9 cellular contexts compared by ENCODE assay signal in genomic region chr5:151480859-151481258, GRCh38. TPM values are rescaled to one million over a fixed set of nuclear protein-coding genes. Genes with fewer than 3 reads are reported as not detected.
DNase-seq lines count a peak whose midpoint lies in the region; ATAC-seq and TF ChIP-seq lines count a peak whose summit lies in the region.
"Had no signal": no experiment of that assay in that cellular context is flagged by ENCODE, and none has a peak within 500 bp of the region (broad histone marks: within the 10 kb centered on the region; RNA-seq: fewer than 3 reads in every experiment).

No MANE protein-coding gene starts in this region.

- H3K4ac ChIP-seq in H9 (ENCODE audit: low read depth, low read length): no peak overlapping the region

- no peak overlapping the region for H2BK12ac ChIP-seq in H9 (ENCODE audit: insufficient read length, low read depth, low read length)

- H4K91ac ChIP-seq in H9 (ENCODE audit: insufficient read length, low read depth, low read length): no peak overlapping the region

- H3K36me3 ChIP-seq in WERI-Rb-1 (no peaks in the 10 kb centered on the region), gastroesophageal sphincter (peaks cover 0 to 51% of the 10 kb centered on the region in 2 donors)

- no peaks in the 10 kb centered on the region for H3K23me2 ChIP-seq in H9 (ENCODE audit: insufficient read length, low read depth, low read length, poor library complexity, severe bottlenecking)

- ATAC-seq in gastroesophageal sphincter (peak; percentile 27), HG03095 (IDR thresholded peaks at IDR 0.05; ENCODE audit: unreplicated experiment) (no peak)
- no peak for ATAC-seq in stimulated activated effector memory CD8-positive, alpha-beta T cell treated with anti-CD3 and anti-CD28 coated beads, Interleukin-12 subunit alpha, Interleukin-12 subunit beta, amount 100 ng/mL, for 72 hours

- H4K8ac ChIP-seq in H9 (replicated peaks; ENCODE audit: insufficient read length, low read depth, low read length): no peak overlapping the region

- H2BK15ac ChIP-seq in H9 (ENCODE audit: low read depth, low read length): no peak overlapping the region

- H3K4me3 ChIP-seq in WERI-Rb-1 (ENCODE audit: low read depth, low read length) (no peak overlapping the region), gastroesophageal sphincter (no peak overlapping the region), skeletal muscle cell (ENCODE audit: low read depth, low read length) (no peak overlapping the region)

- no peak for TF ChIP-seq POLR2A in gastroesophageal sphincter (IDR thresholded peaks at IDR 0.05)

- no peak overlapping the region for H3K4me2 ChIP-seq in H9 (ENCODE audit: insufficient read depth, insufficient read length, low read length)

- no peak overlapping the region for H2AK5ac ChIP-seq in H9 (ENCODE audit: insufficient read length, low read length)

- H2BK20ac ChIP-seq in H9 (ENCODE audit: low read depth, low read length, poor library complexity, severe bottlenecking): no peak overlapping the region

- DNase-seq in H9 (no peak), WERI-Rb-1 (peak; percentile 29), skeletal muscle cell (ENCODE audit: low read depth) (peak; percentile 48), SIG-M5 (lab: John Stamatoyannopoulos, UW) (no peak)
- no peak for DNase-seq in activated CD4-positive, alpha-beta T cell treated with anti-CD3 and anti-CD28 coated beads for 4 hours
- no peak for DNase-seq in stimulated activated effector memory CD8-positive, alpha-beta T cell treated with anti-CD3 and anti-CD28 coated beads, Interleukin-12 subunit alpha, Interleukin-12 subunit beta, amount 100 ng/mL, for 72 hours (ENCODE audit: low spot score in 2 of 2)
- DNase-seq: NCI-H446 had no signal

- no peak overlapping the region for H3T11ph ChIP-seq in H9 (ENCODE audit: low read length)

- peaks cover 0 to 48% (median 9%) of the 10 kb centered on the region in 3 experiments; a peak in 5 of 7 replicates for H3K36me3 Mint-ChIP-seq in H9 (ENCODE audit: insufficient read depth in 1 of 3, low read depth in 3 of 3)
- peaks cover 27% of the 10 kb centered on the region for H3K36me3 Mint-ChIP-seq in stimulated activated effector memory CD8-positive, alpha-beta T cell treated with anti-CD3 and anti-CD28 coated beads, Interleukin-12 subunit alpha, Interleukin-12 subunit beta, amount 100 ng/mL, for 72 hours

- no peak overlapping the region for H3K4me3 Mint-ChIP-seq in H9
- H3K4me3 Mint-ChIP-seq in stimulated activated effector memory CD8-positive, alpha-beta T cell treated with anti-CD3 and anti-CD28 coated beads, Interleukin-12 subunit alpha, Interleukin-12 subunit beta, amount 100 ng/mL, for 72 hours: no peak overlapping the region

- H2AFZ ChIP-seq in H9 (ENCODE audit: low read length): no peak overlapping the region

- no peak overlapping the region for H2BK5ac ChIP-seq in H9 (ENCODE audit: insufficient read length, low read length)

- no peaks in the 10 kb centered on the region for H3K79me1 ChIP-seq in H9 (ENCODE audit: insufficient read depth, low read depth, low read length, poor library complexity, severe bottlenecking)

- no peak overlapping the region for H3K23ac ChIP-seq in H9 (ENCODE audit: insufficient read length, low read depth, low read length)

- peak overlapping the region in 2 of 3 experiments; percentile 67 to 90; a peak in 5 of 7 replicates for H3K27ac Mint-ChIP-seq in H9
- no peak overlapping the region for H3K27ac Mint-ChIP-seq in stimulated activated effector memory CD8-positive, alpha-beta T cell treated with anti-CD3 and anti-CD28 coated beads, Interleukin-12 subunit alpha, Interleukin-12 subunit beta, amount 100 ng/mL, for 72 hours

- no peaks in the 10 kb centered on the region for H3K27me3 Mint-ChIP-seq in H9 (ENCODE audit: low read depth)

- no peaks in the 10 kb centered on the region for H3K79me2 ChIP-seq in H9 (ENCODE audit: insufficient read depth, low read length)

- H3K27ac ChIP-seq in H9 (ENCODE audit: insufficient read length, low read depth, low read length) (no peak overlapping the region), WERI-Rb-1 (no peak overlapping the region), gastroesophageal sphincter (peak overlapping the region; percentile 29 to 70 (median 65))

- H3K4me1 ChIP-seq in H9 (ENCODE audit: insufficient read depth, low read length) (no peaks in the 10 kb centered on the region; the same call in 1 of the 2 replicates), gastroesophageal sphincter (peaks cover 9 to 20% (median 9%) of the 10 kb centered on the region in 3 donors)

- H4K5ac ChIP-seq in H9 (ENCODE audit: insufficient read length, low read depth, low read length): no peak overlapping the region

- H3K9me3 Mint-ChIP-seq in H9: no peaks in the 10 kb centered on the region
- no peaks in the 10 kb centered on the region for H3K9me3 Mint-ChIP-seq in stimulated activated effector memory CD8-positive, alpha-beta T cell treated with anti-CD3 and anti-CD28 coated beads, Interleukin-12 subunit alpha, Interleukin-12 subunit beta, amount 100 ng/mL, for 72 hours

- no peaks in the 10 kb centered on the region for H3K9me3 ChIP-seq in H9 (ENCODE audit: control insufficient read depth, low read depth, low read length)
- H3K9me3 ChIP-seq in WERI-Rb-1 (ENCODE audit: severe bottlenecking): no peaks in the 10 kb centered on the region
- H3K9me3 ChIP-seq in gastroesophageal sphincter: no peaks in the 10 kb centered on the region

- no peaks in the 10 kb centered on the region for H4K20me1 ChIP-seq in H9 (ENCODE audit: control insufficient read depth, insufficient read depth, insufficient read length)

- H3K4me1 Mint-ChIP-seq in H9: peaks cover 29 to 38% of the 10 kb centered on the region in 2 experiments
- H3K4me1 Mint-ChIP-seq in stimulated activated effector memory CD8-positive, alpha-beta T cell treated with anti-CD3 and anti-CD28 coated beads, Interleukin-12 subunit alpha, Interleukin-12 subunit beta, amount 100 ng/mL, for 72 hours: no peaks in the 10 kb centered on the region

- no peak overlapping the region for H3K56ac ChIP-seq in H9 (ENCODE audit: insufficient read length, low read depth, low read length)

- no peak overlapping the region for H2BK120ac ChIP-seq in H9 (ENCODE audit: low read depth, low read length, poor library complexity, severe bottlenecking)

- TF ChIP-seq EP300 in gastroesophageal sphincter (IDR thresholded peaks at IDR 0.05): no peak

- H3K14ac ChIP-seq in H9 (ENCODE audit: insufficient read depth, low read length): no peak overlapping the region

- no CpG with 5 or more reads among the region's 3 CpGs for WGBS in H9 (ENCODE audit: extremely low coverage, insufficient read length, low lambda C conversion rate)
- WGBS in gastroesophageal sphincter (ENCODE audit: low coverage in 1 of 2), 2 donors: 0 to 25% methylated on average over 1 to 3 of the region's 3 CpGs

- H3K9ac ChIP-seq in H9 (ENCODE audit: extremely low read depth, insufficient read length, low read length): no peak overlapping the region

- H3K18ac ChIP-seq in H9 (ENCODE audit: insufficient read length, low read depth, low read length): no peak overlapping the region

- no peaks in the 10 kb centered on the region for H3K27me3 ChIP-seq in H9 (ENCODE audit: insufficient read depth, low read length)
- H3K27me3 ChIP-seq in WERI-Rb-1 (ENCODE audit: insufficient read depth, low read depth, severe bottlenecking): no peaks in the 10 kb centered on the region
- no peaks in the 10 kb centered on the region for H3K27me3 ChIP-seq in gastroesophageal sphincter

- no peak for TF ChIP-seq CTCF in H9 (conservative IDR thresholded peaks at IDR 0.05)
- TF ChIP-seq CTCF in WERI-Rb-1 (IDR thresholded peaks at IDR 0.05; ENCODE audit: low read depth, low read length): no peak
- no peak for TF ChIP-seq CTCF in gastroesophageal sphincter (IDR thresholded peaks at IDR 0.05)

RNA-seq across cellular contexts. Expression of gene SLC36A1, which starts 33.5 kb away (rescaled TPM):
- total RNA-seq in H9 (2021) (14.1 and 15.0 TPM in 2 replicates), gastroesophageal sphincter (10 to 100 TPM in 1 of 4 donors, 1 to 10 TPM in 3; 7.0 to 14.0 (median 8.5) TPM)

Comparison
In these comparisons a context has a peak if more than half of its experiments do, and no peak if none do; other contexts are left out.
1. DNase-seq: peak in WERI-Rb-1 (single experiment) and skeletal muscle cell (single experiment); none in H9 (single experiment), activated CD4-positive, alpha-beta T cell treated with anti-CD3 and anti-CD28 coated beads for 4 hours (0 of 2), SIG-M5 (single experiment) and stimulated activated effector memory CD8-positive, alpha-beta T cell treated with anti-CD3 and anti-CD28 coated beads, Interleukin-12 subunit alpha, Interleukin-12 subunit beta, amount 100 ng/mL, for 72 hours (0 of 2).
2. H3K27ac ChIP-seq: peak in gastroesophageal sphincter (4 of 4); none in H9 (single experiment) and WERI-Rb-1 (single experiment).